ENCODE assay signal across 25 cellular contexts in the genomic region with DNA sequence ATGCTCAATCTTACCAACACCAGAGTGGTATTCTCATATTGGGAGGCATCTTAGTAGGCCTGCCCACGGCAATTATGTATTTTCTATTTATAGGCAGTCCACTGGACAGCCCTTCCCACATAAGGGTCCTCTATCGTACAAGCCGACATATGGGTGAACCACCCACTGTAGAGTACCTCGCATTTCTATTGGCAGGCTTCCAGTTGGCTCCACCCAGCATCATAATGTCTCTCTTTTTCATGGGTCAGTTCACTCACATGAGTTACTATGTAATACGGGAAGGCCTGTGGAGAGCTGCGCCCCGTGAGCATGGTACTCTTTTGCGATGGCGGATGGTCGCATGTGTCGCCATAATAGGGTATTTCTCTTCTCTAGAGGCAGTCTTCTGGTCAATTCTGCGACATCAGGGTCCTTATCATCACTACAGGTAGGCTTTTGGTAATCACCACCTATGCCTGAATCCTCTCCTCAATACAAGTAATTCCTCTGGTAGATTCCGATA. TPM values are rescaled to one million over a fixed set of nuclear protein-coding genes. Genes with fewer than 3 reads are reported as not detected.
DNase-seq lines count a peak whose midpoint lies in the region; ATAC-seq and TF ChIP-seq lines count a peak whose summit lies in the region.
"Had no signal": no experiment of that assay in that cellular context is flagged by ENCODE, and none has a peak within 500 bp of the region (broad histone marks: within the 10 kb centered on the region; RNA-seq: fewer than 3 reads in every experiment).

No MANE protein-coding gene starts in this region.

- H3K9me3 ChIP-seq in testis = no peaks in the 10 kb centered on the region
- H3K9me3 ChIP-seq: BE2C, SJCRH30 had no signal

- H3K27me3 ChIP-seq in testis (no peaks in the 10 kb centered on the region), H7 (ENCODE audit: control insufficient read depth, insufficient read depth, low read length) (no peaks in the 10 kb centered on the region)
- H3K27me3 ChIP-seq: BE2C, SJCRH30 had no signal

- TF ChIP-seq CTCF in testis (IDR thresholded peaks at IDR 0.05) = no peak

- ATAC-seq in GM21447 (IDR thresholded peaks at IDR 0.05; ENCODE audit: unreplicated experiment) = no peak
- ATAC-seq: Panc1 had no signal

- DNase-seq in NCI-H2171 treated with DMSO at 0.1 percent for 48 hours (lab: John Stamatoyannopoulos, UW) (peak; percentile 1), NCI-H2171 (lab: John Stamatoyannopoulos, UW) (no peak), NCI-H2227 (lab: John Stamatoyannopoulos, UW; ENCODE audit: unreplicated experiment) (peak; percentile 96), SHP77 treated with DMSO at 0.1 percent for 48 hours (lab: John Stamatoyannopoulos, UW) (peak; percentile 77), testis (peak; percentile 52), H7 (no peak)
- DNase-seq: BE2C; CD8-positive, alpha-beta memory T cell; DMS79 treated with DMSO at 0.1 percent for 48 hours; H9; IMR-90; NCI-H1092; NCI-H1417 treated with DMSO at 0.1 percent for 48 hours; NCI-H1694 treated with DMSO at 0.1 percent for 48 hours; NCI-H2081 treated with DMSO at 0.1 percent for 48 hours; NCI-H510A; NCI-H69; SJCRH30; T-helper 1 cell had no signal

- 51 to 79% methylated on average over 11 to 13 of the region's 13 CpGs for WGBS in testis, 2 donors

- H3K36me3 ChIP-seq in testis (ENCODE audit: low read depth, missing control alignments) = no peaks in the 10 kb centered on the region
- H3K36me3 ChIP-seq in H7 (replicated peaks; ENCODE audit: control insufficient read depth, insufficient read depth, low read length) = no peaks in the 10 kb centered on the region
- H3K36me3 ChIP-seq: BE2C, SJCRH30 had no signal

- no peak overlapping the region for H3K27ac ChIP-seq in testis
- H3K27ac ChIP-seq: 22Rv1, KMS-11, SJCRH30 had no signal

- TF ChIP-seq POLR2A in testis (IDR thresholded peaks at IDR 0.05) = no peak

- no peaks in the 10 kb centered on the region for H3K4me1 ChIP-seq in testis
- H3K4me1 ChIP-seq: BE2C, SJCRH30 had no signal

- intact Hi-C loops in testis (cut with DNase I; ENCODE audit: low total_unique reads) = no loop called here

- peak overlapping the region in 1 of 2 donors; percentile 13 for H3K4me3 ChIP-seq in testis
- H3K4me3 ChIP-seq in H7 (ENCODE audit: insufficient read depth, low read depth, low read length) = no peak overlapping the region
- H3K4me3 ChIP-seq: SJCRH30 had no signal

RNA-seq across cellular contexts. Expression of a gene that starts 29.4 kb away (rescaled TPM):
- total RNA-seq in testis = 1 to 10 TPM; 3.3 to 5.6 TPM
- 2.3 TPM for polyA plus RNA-seq in testis (ENCODE audit: insufficient read depth, low read depth, low replicate concordance)
- not detected in 2 replicates for total RNA-seq in H7 (2014; rRNA removed; shearing (Covaris generic))
- total RNA-seq: CD8-positive, alpha-beta memory T cell; H9; IMR-90; OCI-LY7; SJCRH30 had no signal
- polyA plus RNA-seq: CD14-positive monocyte; CD8-positive, alpha-beta memory T cell; IMR-90 had no signal

Comparison
In these comparisons a context has a peak if more than half of its experiments do, and no peak if none do; other contexts are left out.
1. DNase-seq: peak in NCI-H2171 treated with DMSO at 0.1 percent for 48 hours (single experiment), NCI-H2227 (single experiment), SHP77 treated with DMSO at 0.1 percent for 48 hours (single experiment) and testis (single experiment); none in NCI-H2171 (single experiment) and H7 (single experiment).